8 cellular contexts compared by ENCODE assay signal in the genomic region with DNA sequence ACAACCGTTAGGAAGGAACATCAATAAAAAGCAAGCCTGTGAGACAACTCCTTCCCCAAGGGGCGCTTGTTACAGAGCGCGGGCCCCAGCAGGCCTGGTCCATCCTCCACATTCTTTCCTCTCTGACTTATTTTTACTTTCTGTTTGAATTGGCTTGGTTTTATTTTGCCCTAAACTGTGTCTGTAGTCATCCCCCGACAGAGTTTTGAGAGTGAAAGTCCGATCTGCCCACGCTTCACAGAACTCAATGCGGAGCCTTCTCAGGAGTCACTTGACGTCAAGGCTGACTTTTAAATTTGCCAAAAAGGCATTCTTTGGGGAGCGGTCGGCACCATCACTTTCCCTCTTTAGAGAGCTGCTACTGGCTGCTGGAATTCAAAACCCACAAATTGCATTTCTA.
DNase-seq lines count a peak whose midpoint lies in the region; ATAC-seq lines count a peak whose summit lies in the region.

No MANE protein-coding gene starts in this region.

- H3K9me3 Mint-ChIP-seq in activated naive CD4-positive, alpha-beta T cell treated with anti-CD3 and anti-CD28 coated beads for 36 hours, result no peaks in the 10 kb centered on the region

- peak overlapping the region; percentile 10 for H3K4me3 Mint-ChIP-seq in activated naive CD4-positive, alpha-beta T cell treated with anti-CD3 and anti-CD28 coated beads for 36 hours

- intact Hi-C loops in activated naive CD4-positive, alpha-beta T cell treated with anti-CD3 and anti-CD28 coated beads for 36 hours (cut with micrococcal nuclease), result loop anchor here (1.0 to 5.0 kb wide), 13 partner anchors 11 to 268 kb away; no protein-coding TSS in a partner anchor

- peaks cover 40% of the 10 kb centered on the region for H3K4me1 Mint-ChIP-seq in activated naive CD4-positive, alpha-beta T cell treated with anti-CD3 and anti-CD28 coated beads for 36 hours (ENCODE audit: low read depth)

- H3K27me3 Mint-ChIP-seq in activated naive CD4-positive, alpha-beta T cell treated with anti-CD3 and anti-CD28 coated beads for 36 hours (ENCODE audit: low read depth), result no peaks in the 10 kb centered on the region

- ATAC-seq in GM19455 (IDR thresholded peaks at IDR 0.05; ENCODE audit: unreplicated experiment), result peak; percentile 99
- peak; percentile 96 for ATAC-seq in HG03558 (IDR thresholded peaks at IDR 0.05; ENCODE audit: extremely low read depth, unreplicated experiment)

- DNase-seq in AG08395 (ENCODE audit: low spot score) (peak; percentile 84), hepatic stellate cell (ENCODE audit: low spot score) (peak; percentile 88), NOMO-1 treated with DMSO at 0.1 percent for 48 hours (lab: John Stamatoyannopoulos, UW; ENCODE audit: unreplicated experiment) (no peak), 8988T (no peak)
- DNase-seq in activated naive CD4-positive, alpha-beta T cell treated with anti-CD3 and anti-CD28 coated beads for 36 hours, result peak; percentile 92
- peak; percentile 61 to 83 for DNase-seq in stimulated activated CD4-positive, alpha-beta T cell treated with anti-CD3 and anti-CD28 coated beads, Interleukin-4, amount 100 ng/mL, for 4 hours

- H3K27ac Mint-ChIP-seq in activated naive CD4-positive, alpha-beta T cell treated with anti-CD3 and anti-CD28 coated beads for 36 hours, result peak overlapping the region; percentile 88

- CTCF ChIA-PET in activated naive CD4-positive, alpha-beta T cell treated with anti-CD3 and anti-CD28 coated beads for 36 hours (lab: Charles Lee), result interaction anchor here (0.6 kb wide), 1 partner anchor 334 kb away, joined by 4 read pairs; no protein-coding TSS in a partner anchor

- H3K36me3 Mint-ChIP-seq in activated naive CD4-positive, alpha-beta T cell treated with anti-CD3 and anti-CD28 coated beads for 36 hours (ENCODE audit: low read depth), result no peaks in the 10 kb centered on the region

Comparison
In these comparisons a context has a peak if more than half of its experiments do, and no peak if none do; other contexts are left out.
1. DNase-seq: peak in AG08395 (single experiment), activated naive CD4-positive, alpha-beta T cell treated with anti-CD3 and anti-CD28 coated beads for 36 hours (single experiment), hepatic stellate cell (single experiment) and stimulated activated CD4-positive, alpha-beta T cell treated with anti-CD3 and anti-CD28 coated beads, Interleukin-4, amount 100 ng/mL, for 4 hours (2 of 2); none in NOMO-1 treated with DMSO at 0.1 percent for 48 hours (single experiment) and 8988T (single experiment).